In the genomic region with DNA sequence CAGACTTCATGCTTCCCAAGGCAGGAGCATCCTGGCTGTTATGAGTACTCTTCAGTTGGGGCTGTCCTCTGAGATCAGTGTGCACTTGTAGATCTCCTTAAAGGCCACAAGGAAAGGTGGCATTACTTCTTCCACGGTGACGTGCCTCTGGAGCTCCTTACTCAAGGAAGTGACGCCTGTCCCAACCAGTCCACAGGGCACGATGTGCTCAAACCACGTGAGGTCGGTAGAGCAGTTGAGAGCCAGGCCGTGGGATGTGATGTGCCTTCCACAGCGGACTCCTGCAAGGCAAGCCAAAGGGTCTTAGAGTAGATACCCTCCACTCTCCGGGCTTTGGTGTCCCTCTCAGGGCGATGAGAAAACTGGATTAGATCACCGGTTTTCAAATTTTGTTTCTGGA, we compare ENCODE assay signal across 3 cellular contexts.
TF ChIP-seq lines count a peak whose summit lies in the region.

No MANE protein-coding gene starts in this region.

TF ChIP-seq in SK-N-SH, 30 proteins besides CTCF, POLR2A, EP300 and RAD21:
- no peak for TF ChIP-seq EZH2phosphoT487 (IDR thresholded peaks at IDR 0.05; ENCODE audit: borderline replicate concordance, low read depth)
- no peak for TF ChIP-seq GATA2 (CRISPR knock-in tag; IDR thresholded peaks at IDR 0.05)
- TF ChIP-seq, protein P1, sequence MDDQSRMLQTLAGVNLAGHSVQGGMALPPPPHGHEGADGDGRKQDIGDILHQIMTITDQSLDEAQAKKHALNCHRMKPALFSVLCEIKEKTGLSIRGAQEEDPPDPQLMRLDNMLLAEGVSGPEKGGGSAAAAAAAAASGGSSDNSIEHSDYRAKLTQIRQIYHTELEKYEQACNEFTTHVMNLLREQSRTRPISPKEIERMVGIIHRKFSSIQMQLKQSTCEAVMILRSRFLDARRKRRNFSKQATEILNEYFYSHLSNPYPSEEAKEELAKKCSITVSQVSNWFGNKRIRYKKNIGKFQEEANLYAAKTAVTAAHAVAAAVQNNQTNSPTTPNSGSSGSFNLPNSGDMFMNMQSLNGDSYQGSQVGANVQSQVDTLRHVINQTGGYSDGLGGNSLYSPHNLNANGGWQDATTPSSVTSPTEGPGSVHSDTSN (IDR thresholded peaks at IDR 0.05): no peak
- TF ChIP-seq, protein P2, sequence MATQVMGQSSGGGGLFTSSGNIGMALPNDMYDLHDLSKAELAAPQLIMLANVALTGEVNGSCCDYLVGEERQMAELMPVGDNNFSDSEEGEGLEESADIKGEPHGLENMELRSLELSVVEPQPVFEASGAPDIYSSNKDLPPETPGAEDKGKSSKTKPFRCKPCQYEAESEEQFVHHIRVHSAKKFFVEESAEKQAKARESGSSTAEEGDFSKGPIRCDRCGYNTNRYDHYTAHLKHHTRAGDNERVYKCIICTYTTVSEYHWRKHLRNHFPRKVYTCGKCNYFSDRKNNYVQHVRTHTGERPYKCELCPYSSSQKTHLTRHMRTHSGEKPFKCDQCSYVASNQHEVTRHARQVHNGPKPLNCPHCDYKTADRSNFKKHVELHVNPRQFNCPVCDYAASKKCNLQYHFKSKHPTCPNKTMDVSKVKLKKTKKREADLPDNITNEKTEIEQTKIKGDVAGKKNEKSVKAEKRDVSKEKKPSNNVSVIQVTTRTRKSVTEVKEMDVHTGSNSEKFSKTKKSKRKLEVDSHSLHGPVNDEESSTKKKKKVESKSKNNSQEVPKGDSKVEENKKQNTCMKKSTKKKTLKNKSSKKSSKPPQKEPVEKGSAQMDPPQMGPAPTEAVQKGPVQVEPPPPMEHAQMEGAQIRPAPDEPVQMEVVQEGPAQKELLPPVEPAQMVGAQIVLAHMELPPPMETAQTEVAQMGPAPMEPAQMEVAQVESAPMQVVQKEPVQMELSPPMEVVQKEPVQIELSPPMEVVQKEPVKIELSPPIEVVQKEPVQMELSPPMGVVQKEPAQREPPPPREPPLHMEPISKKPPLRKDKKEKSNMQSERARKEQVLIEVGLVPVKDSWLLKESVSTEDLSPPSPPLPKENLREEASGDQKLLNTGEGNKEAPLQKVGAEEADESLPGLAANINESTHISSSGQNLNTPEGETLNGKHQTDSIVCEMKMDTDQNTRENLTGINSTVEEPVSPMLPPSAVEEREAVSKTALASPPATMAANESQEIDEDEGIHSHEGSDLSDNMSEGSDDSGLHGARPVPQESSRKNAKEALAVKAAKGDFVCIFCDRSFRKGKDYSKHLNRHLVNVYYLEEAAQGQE (IDR thresholded peaks at IDR 0.05; ENCODE audit: low read depth, low read length): no peak
- TF ChIP-seq NFIC (IDR thresholded peaks at IDR 0.05; ENCODE audit: borderline replicate concordance): no peak
- TF ChIP-seq, protein P3, sequence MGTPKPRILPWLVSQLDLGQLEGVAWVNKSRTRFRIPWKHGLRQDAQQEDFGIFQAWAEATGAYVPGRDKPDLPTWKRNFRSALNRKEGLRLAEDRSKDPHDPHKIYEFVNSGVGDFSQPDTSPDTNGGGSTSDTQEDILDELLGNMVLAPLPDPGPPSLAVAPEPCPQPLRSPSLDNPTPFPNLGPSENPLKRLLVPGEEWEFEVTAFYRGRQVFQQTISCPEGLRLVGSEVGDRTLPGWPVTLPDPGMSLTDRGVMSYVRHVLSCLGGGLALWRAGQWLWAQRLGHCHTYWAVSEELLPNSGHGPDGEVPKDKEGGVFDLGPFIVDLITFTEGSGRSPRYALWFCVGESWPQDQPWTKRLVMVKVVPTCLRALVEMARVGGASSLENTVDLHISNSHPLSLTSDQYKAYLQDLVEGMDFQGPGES (IDR thresholded peaks at IDR 0.05; ENCODE audit: low read depth, low read length): no peak
- TF ChIP-seq, protein P4, sequence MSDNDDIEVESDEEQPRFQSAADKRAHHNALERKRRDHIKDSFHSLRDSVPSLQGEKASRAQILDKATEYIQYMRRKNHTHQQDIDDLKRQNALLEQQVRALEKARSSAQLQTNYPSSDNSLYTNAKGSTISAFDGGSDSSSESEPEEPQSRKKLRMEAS (IDR thresholded peaks at IDR 0.05; ENCODE audit: low read depth): no peak
- TF ChIP-seq TEAD4 (IDR thresholded peaks at IDR 0.05; ENCODE audit: borderline replicate concordance, insufficient read depth): no peak
- no peak for TF ChIP-seq JUND (IDR thresholded peaks at IDR 0.05)
- no peak for TF ChIP-seq RFX5 (IDR thresholded peaks at IDR 0.05; ENCODE audit: low read length)
- TF ChIP-seq RCOR1 (IDR thresholded peaks at IDR 0.05; ENCODE audit: low read length): no peak
- no peak for TF ChIP-seq SMC3 (IDR thresholded peaks at IDR 0.05; ENCODE audit: low read depth, low read length)

TF ChIP-seq in SK-N-SH treated with all-trans-retinoic acid at 6 μM for 48 hours, 23 proteins besides CTCF, POLR2A, EP300 and RAD21:
- TF ChIP-seq CSDC2 (CRISPR knock-in tag; IDR thresholded peaks at IDR 0.05): no peak
- TF ChIP-seq, protein P5, sequence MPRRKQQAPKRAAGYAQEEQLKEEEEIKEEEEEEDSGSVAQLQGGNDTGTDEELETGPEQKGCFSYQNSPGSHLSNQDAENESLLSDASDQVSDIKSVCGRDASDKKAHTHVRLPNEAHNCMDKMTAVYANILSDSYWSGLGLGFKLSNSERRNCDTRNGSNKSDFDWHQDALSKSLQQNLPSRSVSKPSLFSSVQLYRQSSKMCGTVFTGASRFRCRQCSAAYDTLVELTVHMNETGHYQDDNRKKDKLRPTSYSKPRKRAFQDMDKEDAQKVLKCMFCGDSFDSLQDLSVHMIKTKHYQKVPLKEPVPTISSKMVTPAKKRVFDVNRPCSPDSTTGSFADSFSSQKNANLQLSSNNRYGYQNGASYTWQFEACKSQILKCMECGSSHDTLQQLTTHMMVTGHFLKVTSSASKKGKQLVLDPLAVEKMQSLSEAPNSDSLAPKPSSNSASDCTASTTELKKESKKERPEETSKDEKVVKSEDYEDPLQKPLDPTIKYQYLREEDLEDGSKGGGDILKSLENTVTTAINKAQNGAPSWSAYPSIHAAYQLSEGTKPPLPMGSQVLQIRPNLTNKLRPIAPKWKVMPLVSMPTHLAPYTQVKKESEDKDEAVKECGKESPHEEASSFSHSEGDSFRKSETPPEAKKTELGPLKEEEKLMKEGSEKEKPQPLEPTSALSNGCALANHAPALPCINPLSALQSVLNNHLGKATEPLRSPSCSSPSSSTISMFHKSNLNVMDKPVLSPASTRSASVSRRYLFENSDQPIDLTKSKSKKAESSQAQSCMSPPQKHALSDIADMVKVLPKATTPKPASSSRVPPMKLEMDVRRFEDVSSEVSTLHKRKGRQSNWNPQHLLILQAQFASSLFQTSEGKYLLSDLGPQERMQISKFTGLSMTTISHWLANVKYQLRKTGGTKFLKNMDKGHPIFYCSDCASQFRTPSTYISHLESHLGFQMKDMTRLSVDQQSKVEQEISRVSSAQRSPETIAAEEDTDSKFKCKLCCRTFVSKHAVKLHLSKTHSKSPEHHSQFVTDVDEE (CRISPR knock-in tag; IDR thresholded peaks at IDR 0.05): no peak
- no peak for TF ChIP-seq ZNF565 (CRISPR knock-in tag; conservative IDR thresholded peaks at IDR 0.05; ENCODE audit: low read depth)
- no peak for TF ChIP-seq ZFP3 (CRISPR knock-in tag; IDR thresholded peaks at IDR 0.05)
- TF ChIP-seq, protein P6, sequence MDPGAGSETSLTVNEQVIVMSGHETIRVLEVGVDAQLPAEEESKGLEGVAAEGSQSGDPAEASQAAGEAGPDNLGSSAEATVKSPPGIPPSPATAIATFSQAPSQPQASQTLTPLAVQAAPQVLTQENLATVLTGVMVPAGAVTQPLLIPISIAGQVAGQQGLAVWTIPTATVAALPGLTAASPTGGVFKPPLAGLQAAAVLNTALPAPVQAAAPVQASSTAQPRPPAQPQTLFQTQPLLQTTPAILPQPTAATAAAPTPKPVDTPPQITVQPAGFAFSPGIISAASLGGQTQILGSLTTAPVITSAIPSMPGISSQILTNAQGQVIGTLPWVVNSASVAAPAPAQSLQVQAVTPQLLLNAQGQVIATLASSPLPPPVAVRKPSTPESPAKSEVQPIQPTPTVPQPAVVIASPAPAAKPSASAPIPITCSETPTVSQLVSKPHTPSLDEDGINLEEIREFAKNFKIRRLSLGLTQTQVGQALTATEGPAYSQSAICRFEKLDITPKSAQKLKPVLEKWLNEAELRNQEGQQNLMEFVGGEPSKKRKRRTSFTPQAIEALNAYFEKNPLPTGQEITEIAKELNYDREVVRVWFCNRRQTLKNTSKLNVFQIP (CRISPR knock-in tag; IDR thresholded peaks at IDR 0.05; ENCODE audit: borderline replicate concordance, low read depth): no peak
- TF ChIP-seq, protein P7, sequence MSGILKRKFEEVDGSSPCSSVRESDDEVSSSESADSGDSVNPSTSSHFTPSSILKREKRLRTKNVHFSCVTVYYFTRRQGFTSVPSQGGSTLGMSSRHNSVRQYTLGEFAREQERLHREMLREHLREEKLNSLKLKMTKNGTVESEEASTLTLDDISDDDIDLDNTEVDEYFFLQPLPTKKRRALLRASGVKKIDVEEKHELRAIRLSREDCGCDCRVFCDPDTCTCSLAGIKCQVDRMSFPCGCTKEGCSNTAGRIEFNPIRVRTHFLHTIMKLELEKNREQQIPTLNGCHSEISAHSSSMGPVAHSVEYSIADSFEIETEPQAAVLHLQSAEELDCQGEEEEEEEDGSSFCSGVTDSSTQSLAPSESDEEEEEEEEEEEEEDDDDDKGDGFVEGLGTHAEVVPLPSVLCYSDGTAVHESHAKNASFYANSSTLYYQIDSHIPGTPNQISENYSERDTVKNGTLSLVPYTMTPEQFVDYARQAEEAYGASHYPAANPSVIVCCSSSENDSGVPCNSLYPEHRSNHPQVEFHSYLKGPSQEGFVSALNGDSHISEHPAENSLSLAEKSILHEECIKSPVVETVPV (CRISPR knock-in tag; IDR thresholded peaks at IDR 0.05): no peak
- no peak for TF ChIP-seq ISL1 (CRISPR knock-in tag; IDR thresholded peaks at IDR 0.05)
- TF ChIP-seq SNAI2 (CRISPR knock-in tag; IDR thresholded peaks at IDR 0.05): no peak
- no peak for TF ChIP-seq TOX (CRISPR knock-in tag; IDR thresholded peaks at IDR 0.05; ENCODE audit: borderline replicate concordance)

TF ChIP-seq in K562, 482 proteins besides CTCF, POLR2A, EP300 and RAD21:
- TF ChIP-seq TOE1 (IDR thresholded peaks at IDR 0.05; ENCODE audit: borderline replicate concordance): no peak
- 0 out of 2 replicates have a peak, but pooled peaks have one; percentile 40 for TF ChIP-seq TOE1 (CRISPR knock-in tag; IDR thresholded peaks at IDR 0.05; ENCODE audit: borderline replicate concordance, low read depth)
- no peak for TF ChIP-seq TCF3 (CRISPR knock-in tag; IDR thresholded peaks at IDR 0.05)
